30 cellular contexts compared by ENCODE assay signal in the genomic region with DNA sequence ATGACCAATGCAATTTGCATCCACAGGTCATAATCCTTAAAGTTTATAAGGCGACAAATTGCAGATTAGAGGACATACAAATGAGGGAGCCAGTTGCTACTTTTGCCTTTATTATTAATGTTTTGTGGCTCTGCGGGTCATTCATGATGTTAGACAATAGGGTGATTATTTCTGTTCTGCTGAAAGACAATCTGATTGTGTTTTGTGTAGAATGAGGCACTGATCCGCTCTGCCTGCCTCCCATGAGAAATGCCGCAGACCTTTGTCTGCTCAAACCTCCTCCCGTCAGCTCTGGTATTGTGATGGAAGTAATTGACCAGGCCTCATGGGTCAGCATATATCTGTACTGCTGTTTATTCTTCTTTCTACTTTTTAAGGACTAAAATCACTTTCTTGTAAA.
DNase-seq lines count a peak whose midpoint lies in the region; ATAC-seq lines count a peak whose summit lies in the region.
"Had no signal": no experiment of that assay in that cellular context is flagged by ENCODE, and none has a peak within 500 bp of the region (broad histone marks: within the 10 kb centered on the region; RNA-seq: fewer than 3 reads in every experiment).

No MANE protein-coding gene starts in this region.

- DNase-seq in NCI-H526 (lab: John Stamatoyannopoulos, UW) (peak; percentile 74 to 80), caudate nucleus (lab: John Stamatoyannopoulos, UW) (peak in 48 of 61 donors; percentile 13 to 89 (median 47)), islet precursor cell (peak; percentile 19), sciatic nerve (ENCODE audit: low spot score) (no peak), NCI-H2227 (lab: John Stamatoyannopoulos, UW; ENCODE audit: unreplicated experiment) (no peak), NCI-H2227 treated with DMSO at 0.1 percent for 48 hours (lab: John Stamatoyannopoulos, UW) (no peak)
- DNase-seq: ACHN; activated CD4-positive, alpha-beta T cell treated with anti-CD3 and anti-CD28 coated beads for 1 hour; activated CD8-positive, alpha-beta memory T cell treated with anti-CD3 and anti-CD28 coated beads, Interleukin-2, amount 50 U/mL, for 48 hours; activated CD8-positive, alpha-beta T cell treated with anti-CD3 and anti-CD28 coated beads for 36 hours; BE2C; CD8-positive, alpha-beta memory T cell; esophagus squamous epithelium; foreskin keratinocyte; immature natural killer cell; MM.1S; NCI-H1930; NCI-H2171 treated with DMSO at 0.1 percent for 48 hours; NCI-H524; NK-92 treated with Interleukin-12 subunit alpha and Interleukin-12 subunit beta, amount 100 ng/mL, for 24 hours; PC-9; right lobe of liver; stimulated activated CD4-positive, alpha-beta T cell treated with anti-CD3 and anti-CD28 coated beads, Interleukin-4, amount 100 ng/mL, for 24 hours; upper lobe of left lung had no signal

- H3K27ac ChIP-seq in caudate nucleus (ENCODE audit: low read depth, low read length): peak overlapping the region; percentile 69
- H3K27ac ChIP-seq: esophagus squamous epithelium, foreskin keratinocyte, hepatocyte, KMS-11, PC-9, right lobe of liver, upper lobe of left lung had no signal

- intact Hi-C loops in sciatic nerve (cut with DNase I): no loop called here

- ATAC-seq in sciatic nerve: peak; percentile 43
- no peak for ATAC-seq in GM19455 (IDR thresholded peaks at IDR 0.05; ENCODE audit: unreplicated experiment)
- no peak for ATAC-seq in HG02938 (IDR thresholded peaks at IDR 0.05; ENCODE audit: unreplicated experiment)
- ATAC-seq: activated CD8-positive, alpha-beta T cell treated with anti-CD3 and anti-CD28 coated beads for 36 hours; activated T-helper 17 cell treated with anti-CD3 and anti-CD28 coated beads, Interleukin-2, amount 50 U/mL, for 72 hours; foreskin keratinocyte; left lobe of liver; right lobe of liver had no signal

Comparison
In these comparisons a context has a peak if more than half of its experiments do, and no peak if none do; other contexts are left out.
1. DNase-seq: peak in NCI-H526 (2 of 2), caudate nucleus (48 of 61) and islet precursor cell (single experiment); none in sciatic nerve (single experiment), NCI-H2227 (single experiment) and NCI-H2227 treated with DMSO at 0.1 percent for 48 hours (single experiment).